In genomic region chr3:126995254-126995770, GRCh38 we compare ENCODE assay signal across 18 cellular contexts. TPM values are rescaled to one million over a fixed set of nuclear protein-coding genes. Genes with fewer than 3 reads are reported as not detected.
DNase-seq lines count a peak whose midpoint lies in the region; ATAC-seq and TF ChIP-seq lines count a peak whose summit lies in the region.
"Had no signal": no experiment of that assay in that cellular context is flagged by ENCODE, and none has a peak within 500 bp of the region (broad histone marks: within the 10 kb centered on the region; RNA-seq: fewer than 3 reads in every experiment).

No MANE protein-coding gene starts in this region.

- no peak for TF ChIP-seq EP300 in tibial nerve (IDR thresholded peaks at IDR 0.05)

- H2BK12ac ChIP-seq in mesenchymal stem cell (ENCODE audit: low read length in 2 of 2), result no peak overlapping the region

- no peak overlapping the region for H2AFZ ChIP-seq in mesenchymal stem cell (ENCODE audit: low read depth, low read length)

- WGBS in mesenchymal stem cell, result 91% methylated on average over 11 of the region's 12 CpGs
- 50 to 60% methylated on average over 10 to 12 of the region's 12 CpGs for WGBS in tibial nerve, 2 donors

- H3K27me3 ChIP-seq in DOHH2 (ENCODE audit: control insufficient read depth, low read length) (no peaks in the 10 kb centered on the region), dorsolateral prefrontal cortex (no peaks in the 10 kb centered on the region), mesenchymal stem cell (ENCODE audit: control insufficient read depth in 1 of 2, insufficient read depth in 1 of 2, low read length in 2 of 2) (no peaks in the 10 kb centered on the region), tibial nerve (no peaks in the 10 kb centered on the region)
- H3K27me3 ChIP-seq: brain microvascular endothelial cell had no signal

- H3K9me3 ChIP-seq in DOHH2 (ENCODE audit: control insufficient read depth, insufficient read depth, low read length), result no peaks in the 10 kb centered on the region
- H3K9me3 ChIP-seq in mesenchymal stem cell (ENCODE audit: control insufficient read depth, low read length), result no peaks in the 10 kb centered on the region
- H3K9me3 ChIP-seq in tibial nerve, result no peaks in the 10 kb centered on the region

- H3K4me3 ChIP-seq in DOHH2 (ENCODE audit: low read length), result no peak overlapping the region
- no peak overlapping the region for H3K4me3 ChIP-seq in dorsolateral prefrontal cortex
- H3K4me3 ChIP-seq in mesenchymal stem cell (ENCODE audit: insufficient read depth in 1 of 2, low read depth in 1 of 2, low read length in 2 of 2), result no peak overlapping the region
- H3K4me3 ChIP-seq in tibial nerve, result no peak overlapping the region
- H3K4me3 ChIP-seq: skin epidermis had no signal

- H4K20me1 ChIP-seq in DOHH2 (ENCODE audit: control insufficient read depth, insufficient read depth, low read depth, low read length), result no peaks in the 10 kb centered on the region

- H3F3A ChIP-seq in DOHH2 (ENCODE audit: control insufficient read depth, insufficient read depth), result no peaks in the 10 kb centered on the region

- H3K4ac ChIP-seq in mesenchymal stem cell (ENCODE audit: low read depth in 1 of 2, low read length in 2 of 2), result no peak overlapping the region

- H4K91ac ChIP-seq in mesenchymal stem cell (ENCODE audit: low read length), result no peak overlapping the region

- TF ChIP-seq CTCF in DOHH2 (IDR thresholded peaks at IDR 0.05; ENCODE audit: low read depth, low read length, poor library complexity, severe bottlenecking) (no peak), dorsolateral prefrontal cortex (IDR thresholded peaks at IDR 0.05 in 54 of 56, conservative IDR thresholded peaks at IDR 0.05 in 2 of 56; ENCODE audit: low read depth in 1 of 56, partially characterized antibody in 56 of 56) (no peak), tibial nerve (IDR thresholded peaks at IDR 0.05) (no peak)

- no peak overlapping the region for H2AK5ac ChIP-seq in mesenchymal stem cell (ENCODE audit: low read length, severe bottlenecking)

- no peak overlapping the region for H3K23ac ChIP-seq in mesenchymal stem cell (ENCODE audit: low read length in 2 of 2)

- peak in 1 of 10 donors; percentile 15 for DNase-seq in dorsolateral prefrontal cortex
- no peak for DNase-seq in mesenchymal stem cell
- no peak for DNase-seq in tibial nerve (ENCODE audit: low spot score in 2 of 2)
- no peak for DNase-seq in NCI-H187 (lab: John Stamatoyannopoulos, UW)
- DNase-seq: activated CD8-positive, alpha-beta memory T cell treated with anti-CD3 and anti-CD28 coated beads, Interleukin-2, amount 50 U/mL, for 48 hours; activated naive CD8-positive, alpha-beta T cell treated with anti-CD3 and anti-CD28 coated beads, Interleukin-2, amount 50 U/mL, for 24 hours; brain microvascular endothelial cell; CD4-positive, alpha-beta T cell; cortex of kidney; DMS153; GF-D8; NCI-H524; stimulated activated naive CD4-positive, alpha-beta T cell treated with Interleukin-2 at 50 U/mL for 16 hours; trophoblast cell had no signal

- H3K27ac ChIP-seq in DOHH2 (ENCODE audit: low read depth, low read length) (no peak overlapping the region), dorsolateral prefrontal cortex (peak overlapping the region in 40 of 59 donors; percentile 2 to 77 (median 52)), mesenchymal stem cell (ENCODE audit: low read length, poor library complexity, severe bottlenecking) (no peak overlapping the region), tibial nerve (peak overlapping the region; percentile 28 to 79 (median 66))
- H3K27ac ChIP-seq: brain microvascular endothelial cell had no signal

- H3K9me2 ChIP-seq in DOHH2 (replicated peaks; ENCODE audit: control insufficient read depth, low read length), result no peaks in the 10 kb centered on the region

- H2BK15ac ChIP-seq in mesenchymal stem cell (ENCODE audit: low read depth, poor library complexity, severe bottlenecking), result no peak overlapping the region

- no peak for TF ChIP-seq POLR2A in tibial nerve (IDR thresholded peaks at IDR 0.05)

- no peak overlapping the region for H2BK5ac ChIP-seq in mesenchymal stem cell (ENCODE audit: low read depth, low read length, poor library complexity, severe bottlenecking)

- H3K4me2 ChIP-seq in DOHH2 (ENCODE audit: low read length), result 0 out of 2 replicates have a peak overlapping the region, but pooled peaks have one; percentile 16
- H3K4me2 ChIP-seq in mesenchymal stem cell (ENCODE audit: low read length, poor library complexity, severe bottlenecking), result no peak overlapping the region

- no peaks in the 10 kb centered on the region for H3K79me2 ChIP-seq in DOHH2 (ENCODE audit: control insufficient read depth, low read length)

- intact Hi-C loops in dorsolateral prefrontal cortex (cut with DNase I), result no loop called here

- no peak overlapping the region for H3K18ac ChIP-seq in mesenchymal stem cell (ENCODE audit: low read depth in 1 of 2, low read length in 2 of 2)

- H3K4me1 ChIP-seq in DOHH2 (ENCODE audit: control insufficient read depth, low read length) (peaks cover 13% of the 10 kb centered on the region), mesenchymal stem cell (ENCODE audit: control insufficient read depth, insufficient read depth, low read depth, low read length) (peaks cover 43% of the 10 kb centered on the region), tibial nerve (peaks cover 0 to 90% (median 36%) of the 10 kb centered on the region in 4 donors)

- H3K14ac ChIP-seq in mesenchymal stem cell (ENCODE audit: low read length in 2 of 2), result no peak overlapping the region

- no peak overlapping the region for H2BK120ac ChIP-seq in mesenchymal stem cell (ENCODE audit: low read depth, low read length)

- ATAC-seq in GM18517 (IDR thresholded peaks at IDR 0.05; ENCODE audit: unreplicated experiment) (no peak), HG03460 (IDR thresholded peaks at IDR 0.05; ENCODE audit: unreplicated experiment) (no peak)
- ATAC-seq: activated naive CD8-positive, alpha-beta T cell treated with anti-CD3 and anti-CD28 coated beads, Interleukin-2, amount 50 U/mL, for 24 hours had no signal

- peak overlapping the region; percentile 59 for H3K9ac ChIP-seq in mesenchymal stem cell (ENCODE audit: low read length)

- H3K36me3 ChIP-seq in DOHH2 (ENCODE audit: control insufficient read depth, low read length), result no peaks in the 10 kb centered on the region
- peaks cover 39 to 100% of the 10 kb centered on the region in 2 experiments for H3K36me3 ChIP-seq in mesenchymal stem cell (ENCODE audit: control insufficient read depth in 1 of 2, insufficient read depth in 2 of 2, low read depth in 1 of 2, low read length in 2 of 2)
- H3K36me3 ChIP-seq in tibial nerve, result peaks cover 0 to 22% (median 0%) of the 10 kb centered on the region in 3 donors

- peaks cover 58% of the 10 kb centered on the region for H3K79me1 ChIP-seq in mesenchymal stem cell (replicated peaks; ENCODE audit: low read length, poor library complexity, severe bottlenecking)

- no peak overlapping the region for H4K8ac ChIP-seq in mesenchymal stem cell (ENCODE audit: low read length)

RNA-seq across cellular contexts. Expression of gene PLXNA1, which starts 12.4 kb away (rescaled TPM):
- total RNA-seq in dorsolateral prefrontal cortex (10 to 100 TPM; 28.6 to 94.1 (median 62.9) TPM), tibial nerve (10 to 100 TPM; 39.1 to 51.3 (median 39.9) TPM)
- polyA plus RNA-seq in mesenchymal stem cell (2013, experiment 1 of 2), result 51.0 TPM
- polyA plus RNA-seq in mesenchymal stem cell (2013, experiment 2 of 2), result 49.9 TPM

Comparison
In these comparisons a context has a peak if more than half of its experiments do, and no peak if none do; other contexts are left out.
1. H3K27ac ChIP-seq: peak in dorsolateral prefrontal cortex (40 of 59) and tibial nerve (4 of 4); none in DOHH2 (single experiment) and mesenchymal stem cell (single experiment).